15 cellular contexts compared by ENCODE assay signal in the genomic region with DNA sequence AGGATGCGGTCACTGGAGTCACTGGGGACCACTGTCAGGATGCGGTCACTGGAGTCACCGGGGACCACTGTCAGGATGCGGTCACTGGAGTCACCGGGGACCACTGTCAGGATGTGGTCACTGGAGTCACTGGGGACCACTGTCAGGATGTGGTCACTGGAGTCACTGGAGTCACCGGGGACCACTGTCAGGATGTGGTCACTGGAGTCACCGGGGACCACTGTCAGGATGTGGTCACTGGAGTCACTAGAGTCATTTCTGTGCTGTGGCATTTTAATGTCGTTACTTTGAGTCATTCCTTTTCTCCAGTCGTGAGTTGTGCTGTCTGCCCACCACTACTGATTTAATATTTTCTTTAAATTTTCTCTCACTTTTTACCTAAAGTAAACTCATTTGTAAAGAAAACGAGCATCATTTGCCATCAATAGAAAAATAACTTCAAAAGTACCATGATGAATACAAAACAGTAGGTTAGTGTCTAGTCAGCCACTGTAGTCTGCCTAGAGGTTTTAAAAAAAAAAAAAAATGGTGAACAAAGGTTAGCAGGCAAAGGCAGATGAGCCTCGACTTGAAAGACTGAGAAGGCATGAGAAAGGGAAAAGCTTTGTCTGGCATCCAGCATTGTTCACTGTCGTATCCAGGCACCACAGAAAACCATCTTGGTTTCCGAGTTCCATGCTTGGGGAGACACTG.
DNase-seq lines count a peak whose midpoint lies in the region; ATAC-seq and TF ChIP-seq lines count a peak whose summit lies in the region.
"Had no signal": no experiment of that assay in that cellular context is flagged by ENCODE, and none has a peak within 500 bp of the region (broad histone marks: within the 10 kb centered on the region; RNA-seq: fewer than 3 reads in every experiment).

No MANE protein-coding gene starts in this region.

- in situ Hi-C loops in G401 (cut with HindIII; ENCODE audit: low sequenced_read_pairs), result no loop called here

- H3K4me1 Mint-ChIP-seq in activated CD4-positive, alpha-beta T cell treated with anti-CD3 and anti-CD28 coated beads for 36 hours, result peaks cover 15% of the 10 kb centered on the region
- H3K4me1 Mint-ChIP-seq in activated naive CD8-positive, alpha-beta T cell treated with anti-CD3 and anti-CD28 coated beads, Interleukin-2, amount 10 ng/mL, durations not matched to agents 7 days and 5 days, result peaks cover 1% of the 10 kb centered on the region
- peaks cover 13% of the 10 kb centered on the region for H3K4me1 Mint-ChIP-seq in Caco-2 (ENCODE audit: low read depth, unreplicated experiment)

- POLR2A ChIA-PET in activated CD4-positive, alpha-beta T cell treated with anti-CD3 and anti-CD28 coated beads for 36 hours (lab: Charles Lee), result no interaction called here
- POLR2A ChIA-PET in activated naive CD8-positive, alpha-beta T cell treated with anti-CD3 and anti-CD28 coated beads, Interleukin-2, amount 10 ng/mL, durations not matched to agents 7 days and 5 days (lab: Charles Lee), result no interaction called here
- POLR2A ChIA-PET in Caco-2 (lab: Charles Lee), result no interaction called here

- no peaks in the 10 kb centered on the region for H3K9me3 ChIP-seq in Caco-2
- H3K9me3 ChIP-seq: ascending aorta, right lobe of liver had no signal

- no peak for TF ChIP-seq CTCF in Caco-2 (IDR thresholded peaks at IDR 0.05; ENCODE audit: insufficient read depth in 1 of 2, low read depth in 1 of 2, low read length in 1 of 2, severe bottlenecking in 1 of 2, unreplicated experiment in 1 of 2)

- intact Hi-C loops in activated CD4-positive, alpha-beta T cell treated with anti-CD3 and anti-CD28 coated beads for 36 hours (cut with DNase I, micrococcal nuclease), result loop anchor here (5.0 to 10.0 kb wide), 2 partner anchors 238 to 651 kb away; no protein-coding TSS in a partner anchor
- intact Hi-C loops in Caco-2 (cut with micrococcal nuclease; ENCODE audit: unreplicated experiment), result no loop called here

- peaks cover 4% of the 10 kb centered on the region for H3K4me1 ChIP-seq in Caco-2
- H3K4me1 ChIP-seq: ascending aorta had no signal

- peaks cover 2% of the 10 kb centered on the region for H3K9me3 Mint-ChIP-seq in activated CD4-positive, alpha-beta T cell treated with anti-CD3 and anti-CD28 coated beads for 36 hours (ENCODE audit: low read depth)
- peaks cover 17% of the 10 kb centered on the region for H3K9me3 Mint-ChIP-seq in activated naive CD8-positive, alpha-beta T cell treated with anti-CD3 and anti-CD28 coated beads, Interleukin-2, amount 10 ng/mL, durations not matched to agents 7 days and 5 days
- no peaks in the 10 kb centered on the region for H3K9me3 Mint-ChIP-seq in Caco-2 (ENCODE audit: unreplicated experiment)

- no peaks in the 10 kb centered on the region for H3K27me3 Mint-ChIP-seq in activated CD4-positive, alpha-beta T cell treated with anti-CD3 and anti-CD28 coated beads for 36 hours
- H3K27me3 Mint-ChIP-seq in activated naive CD8-positive, alpha-beta T cell treated with anti-CD3 and anti-CD28 coated beads, Interleukin-2, amount 10 ng/mL, durations not matched to agents 7 days and 5 days, result no peaks in the 10 kb centered on the region
- no peaks in the 10 kb centered on the region for H3K27me3 Mint-ChIP-seq in Caco-2 (ENCODE audit: insufficient read depth, unreplicated experiment)

- no peaks in the 10 kb centered on the region for H3K36me3 ChIP-seq in Caco-2 (ENCODE audit: control insufficient read depth, insufficient read depth, low read length)
- H3K36me3 ChIP-seq: ascending aorta, right lobe of liver had no signal

- no TSS peak for BruUV-seq in Caco-2 (replicated peaks; lab: Mats Ljungman, UMichigan)

- H3K27me3 ChIP-seq in Caco-2 (replicated peaks; ENCODE audit: control insufficient read depth, insufficient read depth, low read length), result no peaks in the 10 kb centered on the region
- H3K27me3 ChIP-seq: ascending aorta, right lobe of liver had no signal

- peak; percentile 76 for DNase-seq in activated CD4-positive, alpha-beta T cell treated with anti-CD3 and anti-CD28 coated beads for 36 hours
- no peak for DNase-seq in activated CD4-positive, alpha-beta T cell treated with anti-CD3 and anti-CD28 coated beads for 1 hour
- DNase-seq in RPMI7951 (ENCODE audit: low read depth), result peak; percentile 33
- DNase-seq in activated naive CD8-positive, alpha-beta T cell treated with anti-CD3 and anti-CD28 coated beads, Interleukin-2, amount 10 ng/mL, durations not matched to agents 7 days and 5 days, result peak; percentile 46
- peak; percentile 13 for DNase-seq in stimulated activated CD8-positive, alpha-beta memory T cell treated with anti-CD3 and anti-CD28 coated beads, Interleukin-7, amount 100 ng/mL, for 24 hours (ENCODE audit: low read depth)
- DNase-seq in G401 (ENCODE audit: low spot score), result no peak
- DNase-seq in Caco-2, result no peak
- DNase-seq: ACHN, NCI-H2107, right lobe of liver, trophoblast cell had no signal

- H3K4me3 ChIP-seq in Caco-2 (ENCODE audit: low read depth, low read length), result no peak overlapping the region
- H3K4me3 ChIP-seq: ascending aorta, right lobe of liver, SK-N-MC had no signal

- peak overlapping the region; percentile 53 for H3K27ac Mint-ChIP-seq in activated CD4-positive, alpha-beta T cell treated with anti-CD3 and anti-CD28 coated beads for 36 hours
- H3K27ac Mint-ChIP-seq in activated naive CD8-positive, alpha-beta T cell treated with anti-CD3 and anti-CD28 coated beads, Interleukin-2, amount 10 ng/mL, durations not matched to agents 7 days and 5 days, result peak overlapping the region; percentile 54
- no peak overlapping the region for H3K27ac Mint-ChIP-seq in Caco-2 (ENCODE audit: unreplicated experiment)

- H3K4me3 Mint-ChIP-seq in activated CD4-positive, alpha-beta T cell treated with anti-CD3 and anti-CD28 coated beads for 36 hours, result no peak overlapping the region
- no peak overlapping the region for H3K4me3 Mint-ChIP-seq in activated naive CD8-positive, alpha-beta T cell treated with anti-CD3 and anti-CD28 coated beads, Interleukin-2, amount 10 ng/mL, durations not matched to agents 7 days and 5 days
- H3K4me3 Mint-ChIP-seq in Caco-2 (ENCODE audit: unreplicated experiment), result no peak overlapping the region

- H3K36me3 Mint-ChIP-seq in activated CD4-positive, alpha-beta T cell treated with anti-CD3 and anti-CD28 coated beads for 36 hours (ENCODE audit: low read depth), result no peaks in the 10 kb centered on the region
- peaks cover 1% of the 10 kb centered on the region for H3K36me3 Mint-ChIP-seq in activated naive CD8-positive, alpha-beta T cell treated with anti-CD3 and anti-CD28 coated beads, Interleukin-2, amount 10 ng/mL, durations not matched to agents 7 days and 5 days
- no peaks in the 10 kb centered on the region for H3K36me3 Mint-ChIP-seq in Caco-2 (ENCODE audit: insufficient read depth, unreplicated experiment)

- CTCF ChIA-PET in activated CD4-positive, alpha-beta T cell treated with anti-CD3 and anti-CD28 coated beads for 36 hours (lab: Charles Lee), result no interaction called here
- CTCF ChIA-PET in Caco-2 (lab: Charles Lee), result no interaction called here

- peak; percentile 90 for ATAC-seq in activated CD4-positive, alpha-beta T cell treated with anti-CD3 and anti-CD28 coated beads for 36 hours
- ATAC-seq in activated naive CD8-positive, alpha-beta T cell treated with anti-CD3 and anti-CD28 coated beads, Interleukin-2, amount 10 ng/mL, durations not matched to agents 7 days and 5 days (ENCODE audit: low read depth), result no peak
- no peak for ATAC-seq in GM19397 (IDR thresholded peaks at IDR 0.05; ENCODE audit: unreplicated experiment)
- ATAC-seq: left lobe of liver, right lobe of liver had no signal

Comparison
In these comparisons a context has a peak if more than half of its experiments do, and no peak if none do; other contexts are left out.
1. DNase-seq: peak in activated CD4-positive, alpha-beta T cell treated with anti-CD3 and anti-CD28 coated beads for 36 hours (single experiment), RPMI7951 (single experiment), activated naive CD8-positive, alpha-beta T cell treated with anti-CD3 and anti-CD28 coated beads, Interleukin-2, amount 10 ng/mL, durations not matched to agents 7 days and 5 days (single experiment) and stimulated activated CD8-positive, alpha-beta memory T cell treated with anti-CD3 and anti-CD28 coated beads, Interleukin-7, amount 100 ng/mL, for 24 hours (single experiment); none in activated CD4-positive, alpha-beta T cell treated with anti-CD3 and anti-CD28 coated beads for 1 hour (single experiment), G401 (single experiment) and Caco-2 (0 of 2).